Comparison of ENCODE assay signal across 13 cellular contexts in the genomic region with DNA sequence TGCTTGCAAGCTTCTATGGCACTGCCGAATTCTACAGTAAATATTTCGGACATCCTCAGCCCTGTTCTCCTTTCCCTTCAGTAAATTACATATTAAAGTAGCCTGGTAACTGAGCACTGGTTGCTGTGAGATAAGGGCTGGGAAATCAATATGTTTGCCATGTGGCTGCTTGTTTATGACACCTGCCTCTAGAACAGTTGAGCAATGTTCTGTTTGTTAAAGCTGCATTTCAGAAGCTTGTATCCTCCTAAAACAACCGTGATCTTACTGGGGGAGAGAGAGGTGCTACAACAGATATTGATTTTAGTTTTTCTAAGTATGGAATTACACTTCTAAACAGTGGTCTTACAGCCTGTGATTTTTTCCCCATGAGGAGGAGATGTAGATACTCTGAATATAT. TPM values are rescaled to one million over a fixed set of nuclear protein-coding genes. Genes with fewer than 3 reads are reported as not detected.
DNase-seq lines count a peak whose midpoint lies in the region; ATAC-seq, FAIRE-seq and TF ChIP-seq lines count a peak whose summit lies in the region.
"Had no signal": no experiment of that assay in that cellular context is flagged by ENCODE, and none has a peak within 500 bp of the region (broad histone marks: within the 10 kb centered on the region; RNA-seq: fewer than 3 reads in every experiment).

No MANE protein-coding gene starts in this region.

- no peaks in the 10 kb centered on the region for H4K20me1 ChIP-seq in K562 (replicated peaks; ENCODE audit: control insufficient read depth, insufficient read depth, low read length)

- in situ Hi-C loops in K562 (cut with MboI) = no loop called here

- no TSS peak for BruUV-seq in K562 (replicated peaks; lab: Mats Ljungman, UMichigan)

- CTCF ChIA-PET in K562 (lab: Yijun Ruan, JAX; ENCODE audit: low intra/inter-chr PET ratio) = no interaction called here

- WGBS in K562 (ENCODE audit: insufficient coverage, low coverage, missing lambda C conversion rate) = 4% methylated on average over 3 of the region's 3 CpGs
- WGBS in pancreas, 2 donors = 6 to 18% methylated on average over 3 of the region's 3 CpGs

- H3K27ac ChIP-seq in K562 (ENCODE audit: extremely low read depth, low read depth, low read length) (no peak overlapping the region), pancreas (peak overlapping the region; percentile 50 to 89 (median 71))
- H3K27ac ChIP-seq: uterus had no signal

- H3K9me1 ChIP-seq in K562 (ENCODE audit: control insufficient read depth, insufficient read depth, low read length) = no peaks in the 10 kb centered on the region

- H2AFZ ChIP-seq in K562 (ENCODE audit: low read depth, low read length) = no peak overlapping the region

- TF ChIP-seq CTCF in K562 (IDR thresholded peaks at IDR 0.05 in 2 of 3, conservative IDR thresholded peaks at IDR 0.05 in 1 of 3; ENCODE audit: insufficient read depth in 2 of 3, low read depth in 1 of 3, low read length in 3 of 3) (no peak), pancreas (IDR thresholded peaks at IDR 0.05) (no peak)

- no peak for TF ChIP-seq RAD21 in K562 (CRISPR knock-in tag; conservative IDR thresholded peaks at IDR 0.05 in 1 of 2, IDR thresholded peaks at IDR 0.05 in 1 of 2)

- no peak for TF ChIP-seq EP300 in K562 (IDR thresholded peaks at IDR 0.05; ENCODE audit: low read length)

- H3K4me1 ChIP-seq in K562 (replicated peaks in 1 of 2; ENCODE audit: control insufficient read depth in 2 of 2, insufficient read depth in 2 of 2, low read length in 2 of 2) = no peaks in the 10 kb centered on the region
- H3K4me1 ChIP-seq in pancreas = peaks cover 57 to 71% (median 62%) of the 10 kb centered on the region in 3 donors

- ATAC-seq in K562 = no peak
- peak; percentile 87 to 92 (median 88) for ATAC-seq in pancreas
- ATAC-seq in GM18858 (IDR thresholded peaks at IDR 0.05; ENCODE audit: unreplicated experiment) = no peak

- H3K9ac ChIP-seq in K562 (ENCODE audit: insufficient read depth in 1 of 2, low read depth in 2 of 2, low read length in 2 of 2) = no peak overlapping the region

- DNase-seq in DMS53 (lab: John Stamatoyannopoulos, UW) = peak; percentile 92
- peak; percentile 86 for DNase-seq in NCI-H2029 (lab: John Stamatoyannopoulos, UW)
- no peak for DNase-seq in K562 (ENCODE audit: extremely low read depth in 1 of 4, low spot score in 3 of 4)
- DNase-seq in pancreas = peak in 3 of 6 donors; percentile 64 to 71 (median 70)
- no peak for DNase-seq in cortex of kidney (lab: John Stamatoyannopoulos, UW)
- DNase-seq in LoVo (ENCODE audit: low spot score) = no peak
- DNase-seq in posterior cingulate gyrus = no peak
- DNase-seq: activated CD8-positive, alpha-beta T cell treated with anti-CD3 and anti-CD28 coated beads, Interleukin-2, amount 10 ng/mL, durations not matched to agents 7 days and 5 days; activated effector memory CD4-positive, alpha-beta T cell treated with anti-CD3 and anti-CD28 coated beads, Interleukin-2, amount 50 U/mL, for 16 hours; effector CD4-positive, alpha-beta T cell; uterus had no signal

- H3K36me3 ChIP-seq in K562 (ENCODE audit: control insufficient read depth, insufficient read depth, low read length) = no peaks in the 10 kb centered on the region
- no peaks in the 10 kb centered on the region for H3K36me3 ChIP-seq in pancreas
- H3K36me3 ChIP-seq: uterus had no signal

- POLR2A ChIA-PET in K562 (lab: Yijun Ruan, JAX) = interaction anchor here (0.6 kb wide), 1 partner anchor 766 kb away, joined by 3 read pairs; no protein-coding TSS in a partner anchor

- no peak overlapping the region for H3K4me3 ChIP-seq in K562
- H3K4me3 ChIP-seq in pancreas = peak overlapping the region in 1 of 4 donors; percentile 27
- H3K4me3 ChIP-seq: uterus had no signal

- TF ChIP-seq POLR2A in K562 (conservative IDR thresholded peaks at IDR 0.05) = no peak

- H3K79me2 ChIP-seq in K562 (ENCODE audit: control insufficient read depth, insufficient read depth, low read length) = no peaks in the 10 kb centered on the region

- intact Hi-C loops in K562 (cut with micrococcal nuclease) (no loop called here), pancreas (cut with DNase I) (no loop called here), posterior cingulate gyrus (cut with DNase I) (no loop called here)

- H3K9me3 ChIP-seq in K562 (replicated peaks; ENCODE audit: control insufficient read depth, insufficient read depth, low read depth, low read length) (no peaks in the 10 kb centered on the region), pancreas (no peaks in the 10 kb centered on the region)
- H3K9me3 ChIP-seq: uterus had no signal

- FAIRE-seq in K562 (lab: Jason Lieb, UNC) (no peak), pancreas (lab: Jason Lieb, UNC) (no peak)
- FAIRE-seq: GM12892 had no signal

- peaks cover 26 to 46% of the 10 kb centered on the region in 2 experiments for H3K27me3 ChIP-seq in K562 (ENCODE audit: control insufficient read depth in 2 of 2, insufficient read depth in 2 of 2, low read length in 2 of 2)
- no peaks in the 10 kb centered on the region for H3K27me3 ChIP-seq in pancreas
- H3K27me3 ChIP-seq: uterus had no signal

- no peak overlapping the region for H3K4me2 ChIP-seq in K562 (ENCODE audit: insufficient read depth, low read length)

TF ChIP-seq in K562, 482 proteins besides CTCF, POLR2A, EP300 and RAD21:
- TF ChIP-seq CBFA2T3 (IDR thresholded peaks at IDR 0.05) (peak; percentile 15; the same call in 1 of the 2 replicates), ZNF165 (CRISPR knock-in tag; IDR thresholded peaks at IDR 0.05; ENCODE audit: borderline replicate concordance) (no peak), ASH1L (IDR thresholded peaks at IDR 0.05; ENCODE audit: borderline replicate concordance, low read depth, partially characterized antibody) (no peak)
TF ChIP-seq in K562: peak in this region for 1.

RNA-seq across cellular contexts. Expression of a gene that starts 39.4 kb away (rescaled TPM):
- total RNA-seq in K562 (2011; cell fraction: chromatin; rRNA removed; ENCODE audit: low replicate concordance) = 0.25 and 0.77 TPM in 2 replicates
- 0.33 TPM in 1 of 2 replicates, not detected in the other for total RNA-seq in K562 (2011; cell fraction: nucleolus; rRNA removed)
- total RNA-seq in K562 (2011; cell fraction: nucleoplasm; rRNA removed) = 0.84 TPM in 1 of 2 replicates, not detected in the other
- total RNA-seq in K562 (2014; rRNA removed) (not detected in 2 replicates), K562 (2014; rRNA removed; fragmentation: Illumina TruSeq; extraction: Trizol) (not detected in 2 replicates), K562 (2015; rRNA removed; fragmentation: Illumina TruSeq; extraction: Trizol) (0.34 TPM in 1 of 2 replicates, not detected in the other), K562 (2021) (0.18 and 0.40 TPM in 2 replicates), pancreas (10 to 100 TPM in 5 of 6 donors, 1 to 10 TPM in 1; 8.1 to 76.4 (median 47.0) TPM)
- polyA plus RNA-seq in K562 (2011; rRNA removed) (0.15 and 0.49 TPM in 2 replicates), K562 (2014; fragmentation: Illumina TruSeq; extraction: Trizol) (not detected in 2 replicates), K562 (2014; fragmentation: Nextera tagmentation; extraction: Ambion mirVana) (under 1 TPM; 0.06 to 0.24 TPM), K562 (2014; rRNA removed) (0.29 TPM in 1 of 2 replicates, not detected in the other), pancreas (10 to 100 TPM; 12.0 to 41.3 TPM)
- polyA plus RNA-seq in K562 (2011; cell fraction: cytosol; rRNA removed) = 0.28 and 0.66 TPM in 2 replicates
- polyA plus RNA-seq in K562 (2011; cell fraction: nucleus; rRNA removed) = 0.62 and 1.5 TPM in 2 replicates
- 0.12 and 0.17 TPM in 2 replicates for polyA plus RNA-seq in K562 (2012)
- polyA minus RNA-seq in K562 (2011; rRNA and poly(A)+ RNA removed) = 0.57 and 0.98 TPM in 2 replicates
- polyA minus RNA-seq in K562 (2011; cell fraction: cytosol; rRNA and poly(A)+ RNA removed) = not detected in 2 replicates
- 0.54 and 0.78 TPM in 2 replicates for polyA minus RNA-seq in K562 (2011; cell fraction: nucleus; rRNA and poly(A)+ RNA removed)

Comparison
In these comparisons a context has a peak if more than half of its experiments do, and no peak if none do; other contexts are left out.
1. DNase-seq: peak in DMS53 (single experiment) and NCI-H2029 (single experiment); none in K562 (0 of 4), cortex of kidney (single experiment), LoVo (single experiment) and posterior cingulate gyrus (0 of 10).
2. ATAC-seq: peak in pancreas (4 of 4); none in K562 (single experiment) and GM18858 (single experiment).
3. RNA of a gene that starts 39.4 kb away (total RNA-seq): 8.1 to 76.4 TPM in pancreas; 0.18 to 0.84 TPM in K562; every median in the first group is over 4 times any median in the second.